ENCODE assay signal across 2 cellular contexts in the genomic region with DNA sequence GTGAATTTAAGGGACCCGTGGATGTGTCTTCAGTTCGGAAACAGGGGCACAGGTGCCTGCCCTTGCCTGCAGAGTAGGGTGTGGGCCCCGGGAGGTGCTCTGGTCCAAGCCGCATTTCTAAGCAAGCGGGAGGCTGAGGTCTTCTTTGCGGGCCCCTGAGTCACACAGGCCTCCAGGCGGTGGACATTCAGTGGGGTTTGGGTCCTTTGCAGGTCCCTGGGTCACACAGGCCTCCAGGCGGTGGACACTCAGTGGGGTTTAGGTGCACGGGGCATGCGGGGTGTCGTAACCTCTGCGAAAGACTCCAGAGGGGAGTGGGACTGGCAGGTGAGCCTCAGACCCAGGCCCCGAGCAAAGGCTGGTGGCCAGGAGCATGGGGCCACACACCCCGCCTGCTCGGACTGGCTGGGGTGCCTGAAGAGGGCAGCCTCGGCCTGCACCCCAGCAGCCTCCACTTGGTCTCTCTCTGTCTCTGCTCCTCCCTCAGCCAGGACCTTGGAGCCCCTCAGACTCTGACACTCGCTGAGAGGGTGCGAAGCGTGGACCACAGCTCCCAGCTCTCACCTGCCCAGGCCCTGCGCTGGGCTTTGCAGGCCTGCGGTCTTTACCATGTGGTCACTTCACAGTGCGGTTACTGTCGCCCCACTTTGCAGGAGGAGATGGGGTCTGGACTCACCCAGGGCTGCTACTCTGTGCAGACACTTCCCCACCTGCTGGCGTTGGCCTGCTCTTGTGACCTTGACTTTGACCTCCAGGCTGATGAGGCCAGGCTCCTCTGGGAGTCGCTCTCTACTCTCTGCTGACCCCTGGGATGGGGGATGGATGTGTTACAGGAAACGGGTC.
A peak's percentile ranks its signal among the peaks of the same experiment; 100 is the strongest.
TF ChIP-seq lines count a peak whose summit lies in the region.

No MANE protein-coding gene starts in this region.

TF ChIP-seq in K562, 482 proteins besides CTCF, POLR2A, EP300 and RAD21 (continues in another document):
- TF ChIP-seq ESRRA (IDR thresholded peaks at IDR 0.05; ENCODE audit: borderline replicate concordance, low read depth) (peak; percentile 100), TAL1 (IDR thresholded peaks at IDR 0.05) (no peak), STAT5B (CRISPR knock-in tag; IDR thresholded peaks at IDR 0.05) (no peak), SREBF2 (CRISPR knock-in tag; IDR thresholded peaks at IDR 0.05) (no peak), EHMT2 (IDR thresholded peaks at IDR 0.05) (no peak), SETDB1 (IDR thresholded peaks at IDR 0.05; ENCODE audit: low read length) (no peak), RBM34 (IDR thresholded peaks at IDR 0.05; ENCODE audit: borderline replicate concordance, insufficient read depth, low read length) (no peak), CXXC5 (CRISPR knock-in tag; IDR thresholded peaks at IDR 0.05) (no peak), KDM4B (IDR thresholded peaks at IDR 0.05; ENCODE audit: borderline replicate concordance in 2 of 2, low read depth in 1 of 2) (no peak), ZBTB33 (CRISPR knock-in tag; IDR thresholded peaks at IDR 0.05) (peak; percentile 68), ZNF431 (CRISPR knock-in tag; IDR thresholded peaks at IDR 0.05) (no peak), ZNF184 (CRISPR knock-in tag; IDR thresholded peaks at IDR 0.05) (no peak), EP400 (IDR thresholded peaks at IDR 0.05) (no peak), MAX (CRISPR knock-in tag; IDR thresholded peaks at IDR 0.05) (no peak), TAF15 (IDR thresholded peaks at IDR 0.05; ENCODE audit: low read depth, low read length) (0 out of 2 replicates have a peak, but pooled peaks have one; percentile 71), HDAC1 (IDR thresholded peaks at IDR 0.05) (no peak)
- TF ChIP-seq, protein P1, sequence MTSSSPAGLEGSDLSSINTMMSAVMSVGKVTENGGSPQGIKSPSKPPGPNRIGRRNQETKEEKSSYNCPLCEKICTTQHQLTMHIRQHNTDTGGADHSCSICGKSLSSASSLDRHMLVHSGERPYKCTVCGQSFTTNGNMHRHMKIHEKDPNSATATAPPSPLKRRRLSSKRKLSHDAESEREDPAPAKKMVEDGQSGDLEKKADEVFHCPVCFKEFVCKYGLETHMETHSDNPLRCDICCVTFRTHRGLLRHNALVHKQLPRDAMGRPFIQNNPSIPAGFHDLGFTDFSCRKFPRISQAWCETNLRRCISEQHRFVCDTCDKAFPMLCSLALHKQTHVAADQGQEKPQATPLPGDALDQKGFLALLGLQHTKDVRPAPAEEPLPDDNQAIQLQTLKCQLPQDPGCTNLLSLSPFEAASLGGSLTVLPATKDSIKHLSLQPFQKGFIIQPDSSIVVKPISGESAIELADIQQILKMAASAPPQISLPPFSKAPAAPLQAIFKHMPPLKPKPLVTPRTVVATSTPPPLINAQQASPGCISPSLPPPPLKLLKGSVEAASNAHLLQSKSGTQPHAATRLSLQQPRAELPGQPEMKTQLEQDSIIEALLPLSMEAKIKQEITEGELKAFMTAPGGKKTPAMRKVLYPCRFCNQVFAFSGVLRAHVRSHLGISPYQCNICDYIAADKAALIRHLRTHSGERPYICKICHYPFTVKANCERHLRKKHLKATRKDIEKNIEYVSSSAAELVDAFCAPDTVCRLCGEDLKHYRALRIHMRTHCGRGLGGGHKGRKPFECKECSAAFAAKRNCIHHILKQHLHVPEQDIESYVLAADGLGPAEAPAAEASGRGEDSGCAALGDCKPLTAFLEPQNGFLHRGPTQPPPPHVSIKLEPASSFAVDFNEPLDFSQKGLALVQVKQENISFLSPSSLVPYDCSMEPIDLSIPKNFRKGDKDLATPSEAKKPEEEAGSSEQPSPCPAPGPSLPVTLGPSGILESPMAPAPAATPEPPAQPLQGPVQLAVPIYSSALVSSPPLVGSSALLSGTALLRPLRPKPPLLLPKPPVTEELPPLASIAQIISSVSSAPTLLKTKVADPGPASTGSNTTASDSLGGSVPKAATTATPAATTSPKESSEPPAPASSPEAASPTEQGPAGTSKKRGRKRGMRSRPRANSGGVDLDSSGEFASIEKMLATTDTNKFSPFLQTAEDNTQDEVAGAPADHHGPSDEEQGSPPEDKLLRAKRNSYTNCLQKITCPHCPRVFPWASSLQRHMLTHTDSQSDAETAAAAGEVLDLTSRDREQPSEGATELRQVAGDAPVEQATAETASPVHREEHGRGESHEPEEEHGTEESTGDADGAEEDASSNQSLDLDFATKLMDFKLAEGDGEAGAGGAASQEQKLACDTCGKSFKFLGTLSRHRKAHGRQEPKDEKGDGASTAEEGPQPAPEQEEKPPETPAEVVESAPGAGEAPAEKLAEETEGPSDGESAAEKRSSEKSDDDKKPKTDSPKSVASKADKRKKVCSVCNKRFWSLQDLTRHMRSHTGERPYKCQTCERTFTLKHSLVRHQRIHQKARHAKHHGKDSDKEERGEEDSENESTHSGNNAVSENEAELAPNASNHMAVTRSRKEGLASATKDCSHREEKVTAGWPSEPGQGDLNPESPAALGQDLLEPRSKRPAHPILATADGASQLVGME (CRISPR knock-in tag; IDR thresholded peaks at IDR 0.05) = 0 out of 2 replicates have a peak, but pooled peaks have one; percentile 29
- TF ChIP-seq, protein P2, sequence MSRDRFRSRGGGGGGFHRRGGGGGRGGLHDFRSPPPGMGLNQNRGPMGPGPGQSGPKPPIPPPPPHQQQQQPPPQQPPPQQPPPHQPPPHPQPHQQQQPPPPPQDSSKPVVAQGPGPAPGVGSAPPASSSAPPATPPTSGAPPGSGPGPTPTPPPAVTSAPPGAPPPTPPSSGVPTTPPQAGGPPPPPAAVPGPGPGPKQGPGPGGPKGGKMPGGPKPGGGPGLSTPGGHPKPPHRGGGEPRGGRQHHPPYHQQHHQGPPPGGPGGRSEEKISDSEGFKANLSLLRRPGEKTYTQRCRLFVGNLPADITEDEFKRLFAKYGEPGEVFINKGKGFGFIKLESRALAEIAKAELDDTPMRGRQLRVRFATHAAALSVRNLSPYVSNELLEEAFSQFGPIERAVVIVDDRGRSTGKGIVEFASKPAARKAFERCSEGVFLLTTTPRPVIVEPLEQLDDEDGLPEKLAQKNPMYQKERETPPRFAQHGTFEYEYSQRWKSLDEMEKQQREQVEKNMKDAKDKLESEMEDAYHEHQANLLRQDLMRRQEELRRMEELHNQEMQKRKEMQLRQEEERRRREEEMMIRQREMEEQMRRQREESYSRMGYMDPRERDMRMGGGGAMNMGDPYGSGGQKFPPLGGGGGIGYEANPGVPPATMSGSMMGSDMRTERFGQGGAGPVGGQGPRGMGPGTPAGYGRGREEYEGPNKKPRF (IDR thresholded peaks at IDR 0.05; ENCODE audit: low read depth, low read length) = no peak

TF ChIP-seq in HepG2, 621 proteins besides CTCF, POLR2A, EP300 and RAD21 (continues in another document):
- TF ChIP-seq, protein P3, sequence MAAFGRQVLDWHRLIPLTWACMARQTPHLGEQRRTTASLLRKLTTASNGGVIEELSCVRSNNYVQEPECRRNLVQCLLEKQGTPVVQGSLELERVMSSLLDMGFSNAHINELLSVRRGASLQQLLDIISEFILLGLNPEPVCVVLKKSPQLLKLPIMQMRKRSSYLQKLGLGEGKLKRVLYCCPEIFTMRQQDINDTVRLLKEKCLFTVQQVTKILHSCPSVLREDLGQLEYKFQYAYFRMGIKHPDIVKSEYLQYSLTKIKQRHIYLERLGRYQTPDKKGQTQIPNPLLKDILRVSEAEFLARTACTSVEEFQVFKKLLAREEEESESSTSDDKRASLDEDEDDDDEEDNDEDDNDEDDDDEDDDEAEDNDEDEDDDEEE (CRISPR knock-in tag; IDR thresholded peaks at IDR 0.05) = no peak
- TF ChIP-seq ZNF691 (CRISPR knock-in tag; IDR thresholded peaks at IDR 0.05; ENCODE audit: borderline replicate concordance, low read depth) = no peak
- no peak for TF ChIP-seq ZNF850 (CRISPR knock-in tag; conservative IDR thresholded peaks at IDR 0.05)
- no peak for TF ChIP-seq ZNF326 (CRISPR knock-in tag; IDR thresholded peaks at IDR 0.05; ENCODE audit: borderline replicate concordance)
- TF ChIP-seq PAX8 (CRISPR knock-in tag; IDR thresholded peaks at IDR 0.05; ENCODE audit: borderline replicate concordance) = no peak
- no peak for TF ChIP-seq ZSCAN9 (CRISPR knock-in tag; IDR thresholded peaks at IDR 0.05; ENCODE audit: borderline replicate concordance)
- TF ChIP-seq, protein P4, sequence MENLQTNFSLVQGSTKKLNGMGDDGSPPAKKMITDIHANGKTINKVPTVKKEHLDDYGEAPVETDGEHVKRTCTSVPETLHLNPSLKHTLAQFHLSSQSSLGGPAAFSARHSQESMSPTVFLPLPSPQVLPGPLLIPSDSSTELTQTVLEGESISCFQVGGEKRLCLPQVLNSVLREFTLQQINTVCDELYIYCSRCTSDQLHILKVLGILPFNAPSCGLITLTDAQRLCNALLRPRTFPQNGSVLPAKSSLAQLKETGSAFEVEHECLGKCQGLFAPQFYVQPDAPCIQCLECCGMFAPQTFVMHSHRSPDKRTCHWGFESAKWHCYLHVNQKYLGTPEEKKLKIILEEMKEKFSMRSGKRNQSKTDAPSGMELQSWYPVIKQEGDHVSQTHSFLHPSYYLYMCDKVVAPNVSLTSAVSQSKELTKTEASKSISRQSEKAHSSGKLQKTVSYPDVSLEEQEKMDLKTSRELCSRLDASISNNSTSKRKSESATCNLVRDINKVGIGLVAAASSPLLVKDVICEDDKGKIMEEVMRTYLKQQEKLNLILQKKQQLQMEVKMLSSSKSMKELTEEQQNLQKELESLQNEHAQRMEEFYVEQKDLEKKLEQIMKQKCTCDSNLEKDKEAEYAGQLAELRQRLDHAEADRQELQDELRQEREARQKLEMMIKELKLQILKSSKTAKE (CRISPR knock-in tag; IDR thresholded peaks at IDR 0.05; ENCODE audit: borderline replicate concordance) = peak; percentile 71; the same call in 1 of the 2 replicates
- TF ChIP-seq ZNF839 (CRISPR knock-in tag; IDR thresholded peaks at IDR 0.05; ENCODE audit: borderline replicate concordance) = no peak
- no peak for TF ChIP-seq TFDP1 (CRISPR knock-in tag; IDR thresholded peaks at IDR 0.05; ENCODE audit: borderline replicate concordance)
- TF ChIP-seq FOXA1 (IDR thresholded peaks at IDR 0.05) = no peak
- no peak for TF ChIP-seq FOXA1 (CRISPR knock-in tag; IDR thresholded peaks at IDR 0.05)
- TF ChIP-seq PAXIP1 (CRISPR knock-in tag; conservative IDR thresholded peaks at IDR 0.05) = no peak
- TF ChIP-seq FOXM1 (CRISPR knock-in tag; IDR thresholded peaks at IDR 0.05) = no peak
- no peak for TF ChIP-seq TCF7 (IDR thresholded peaks at IDR 0.05; ENCODE audit: low read depth)
- TF ChIP-seq ERF (CRISPR knock-in tag; IDR thresholded peaks at IDR 0.05) = no peak
- TF ChIP-seq ZNF781 (CRISPR knock-in tag; IDR thresholded peaks at IDR 0.05; ENCODE audit: borderline replicate concordance, not compliant biosample characterization) = no peak
- no peak for TF ChIP-seq GPN1 (CRISPR knock-in tag; IDR thresholded peaks at IDR 0.05; ENCODE audit: borderline replicate concordance)
- TF ChIP-seq RAD51 (IDR thresholded peaks at IDR 0.05; ENCODE audit: borderline replicate concordance) = no peak
- no peak for TF ChIP-seq MAF1 (CRISPR knock-in tag; IDR thresholded peaks at IDR 0.05; ENCODE audit: borderline replicate concordance)
- TF ChIP-seq, protein P5, sequence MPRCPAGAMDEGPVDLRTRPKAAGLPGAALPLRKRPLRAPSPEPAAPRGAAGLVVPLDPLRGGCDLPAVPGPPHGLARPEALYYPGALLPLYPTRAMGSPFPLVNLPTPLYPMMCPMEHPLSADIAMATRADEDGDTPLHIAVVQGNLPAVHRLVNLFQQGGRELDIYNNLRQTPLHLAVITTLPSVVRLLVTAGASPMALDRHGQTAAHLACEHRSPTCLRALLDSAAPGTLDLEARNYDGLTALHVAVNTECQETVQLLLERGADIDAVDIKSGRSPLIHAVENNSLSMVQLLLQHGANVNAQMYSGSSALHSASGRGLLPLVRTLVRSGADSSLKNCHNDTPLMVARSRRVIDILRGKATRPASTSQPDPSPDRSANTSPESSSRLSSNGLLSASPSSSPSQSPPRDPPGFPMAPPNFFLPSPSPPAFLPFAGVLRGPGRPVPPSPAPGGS (CRISPR knock-in tag; IDR thresholded peaks at IDR 0.05) = no peak
- no peak for TF ChIP-seq PHF21A (CRISPR knock-in tag; IDR thresholded peaks at IDR 0.05)
- no peak for TF ChIP-seq PPARG (CRISPR knock-in tag; conservative IDR thresholded peaks at IDR 0.05)
- TF ChIP-seq ZNF614 (CRISPR knock-in tag; IDR thresholded peaks at IDR 0.05; ENCODE audit: borderline replicate concordance) = no peak
- TF ChIP-seq ZSCAN30 (CRISPR knock-in tag; IDR thresholded peaks at IDR 0.05) = no peak
- peak; percentile 23; the same call in 1 of the 2 replicates for TF ChIP-seq KDM2A (CRISPR knock-in tag; IDR thresholded peaks at IDR 0.05; ENCODE audit: borderline replicate concordance, low read depth)
- 0 out of 2 replicates have a peak, but pooled peaks have one; percentile 45 for TF ChIP-seq ZNF737 (CRISPR knock-in tag; IDR thresholded peaks at IDR 0.05; ENCODE audit: borderline replicate concordance)
- TF ChIP-seq JUND (CRISPR knock-in tag; IDR thresholded peaks at IDR 0.05) = no peak
